In the genomic region with DNA sequence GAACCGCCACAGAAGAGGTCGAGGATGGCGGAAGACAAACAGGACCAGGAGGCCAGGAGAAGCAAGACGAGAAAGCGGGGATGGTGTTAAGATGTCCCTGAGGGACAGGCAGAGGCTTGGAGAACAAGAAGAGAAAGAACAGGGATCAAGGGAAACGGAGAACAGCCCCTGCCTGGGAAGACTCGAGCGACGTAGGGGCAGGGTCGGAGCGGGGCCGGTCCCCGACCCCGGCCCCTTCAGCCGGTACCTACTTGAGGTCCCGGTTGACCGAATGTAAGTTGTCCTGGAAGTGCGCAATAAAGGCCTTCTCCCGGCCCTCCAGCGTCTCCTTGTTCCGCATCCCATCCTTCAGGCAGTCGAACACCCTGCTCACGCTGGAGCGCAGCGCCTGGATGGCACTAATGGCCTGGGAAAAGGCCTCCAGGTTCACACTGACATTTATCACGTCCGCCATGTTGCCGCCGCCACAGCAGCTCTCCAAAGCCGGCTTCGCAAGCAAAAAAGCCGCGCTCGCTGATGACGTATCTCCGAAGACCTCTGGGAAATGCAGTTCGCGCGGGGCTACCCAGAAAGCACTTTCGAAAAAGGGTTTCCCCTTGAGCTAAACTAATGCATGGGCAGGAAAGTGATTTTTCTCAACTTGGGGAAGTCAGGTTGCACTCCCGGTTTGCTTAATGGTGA, we compare ENCODE assay signal across 8 cellular contexts. TPM values are rescaled to one million over a fixed set of nuclear protein-coding genes. Genes with fewer than 3 reads are reported as not detected.
DNase-seq lines count a peak whose midpoint lies in the region; ATAC-seq and TF ChIP-seq lines count a peak whose summit lies in the region.

A gene with protein sequence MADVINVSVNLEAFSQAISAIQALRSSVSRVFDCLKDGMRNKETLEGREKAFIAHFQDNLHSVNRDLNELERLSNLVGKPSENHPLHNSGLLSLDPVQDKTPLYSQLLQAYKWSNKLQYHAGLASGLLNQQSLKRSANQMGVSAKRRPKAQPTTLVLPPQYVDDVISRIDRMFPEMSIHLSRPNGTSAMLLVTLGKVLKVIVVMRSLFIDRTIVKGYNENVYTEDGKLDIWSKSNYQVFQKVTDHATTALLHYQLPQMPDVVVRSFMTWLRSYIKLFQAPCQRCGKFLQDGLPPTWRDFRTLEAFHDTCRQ (minus strand): TSS at position 477 of the 681 bp plus-strand sequence. CDS start 23 bp downstream, at position 454.

- H3K4me2 ChIP-seq in Loucy (ENCODE audit: low read depth, low read length, poor library complexity, severe bottlenecking), result peak within 1 kb of the TSS; percentile 79

- H3K36me3 Mint-ChIP-seq in activated T-helper 2 cell treated with anti-CD3 and anti-CD28 coated beads, Interferon-gamma antibody, Interleukin-2, Interleukin-4, amounts not matched to agents 10 μg/mL and 5 μg/mL and 100 μg/mL, durations not matched to agents 14 hours and 24 hours and 36 hours (ENCODE audit: low read depth), result peaks cover 27% of the 10 kb centered on the region
- H3K36me3 Mint-ChIP-seq in natural killer cell treated with Interleukin-12 subunit alpha and Interleukin-12 subunit beta and Interleukin-15 and Interleukin-18, amount 100 ng/mL, for 72 hours, result peaks cover 20% of the 10 kb centered on the region

- H3K36me3 ChIP-seq in Loucy (ENCODE audit: insufficient read depth, low read length) (no peaks in the 10 kb centered on the region), RWPE2 (ENCODE audit: low read depth) (peaks cover 30% of the 10 kb centered on the region)

- peaks cover 51% of the 10 kb centered on the region for H3K79me2 ChIP-seq in Loucy (ENCODE audit: insufficient read depth, low read length)

- H3K9me3 Mint-ChIP-seq in activated T-helper 2 cell treated with anti-CD3 and anti-CD28 coated beads, Interferon-gamma antibody, Interleukin-2, Interleukin-4, amounts not matched to agents 10 μg/mL and 5 μg/mL and 100 μg/mL, durations not matched to agents 14 hours and 24 hours and 36 hours, result no peaks in the 10 kb centered on the region
- H3K9me3 Mint-ChIP-seq in natural killer cell treated with Interleukin-12 subunit alpha and Interleukin-12 subunit beta and Interleukin-15 and Interleukin-18, amount 100 ng/mL, for 72 hours, result no peaks in the 10 kb centered on the region

- intact Hi-C loops in activated T-helper 2 cell treated with anti-CD3 and anti-CD28 coated beads, Interferon-gamma antibody, Interleukin-2, Interleukin-4, amounts not matched to agents 10 μg/mL and 5 μg/mL and 100 μg/mL, durations not matched to agents 14 hours and 24 hours and 36 hours (cut with micrococcal nuclease), result loop anchor here (1.0 to 5.0 kb wide), 5 partner anchors 73 to 798 kb away; a partner anchor contains a TSS

- no peaks in the 10 kb centered on the region for H3K9me2 ChIP-seq in Loucy (replicated peaks; ENCODE audit: low read depth, low read length)

- peaks cover 36% of the 10 kb centered on the region for H3K4me1 Mint-ChIP-seq in activated T-helper 2 cell treated with anti-CD3 and anti-CD28 coated beads, Interferon-gamma antibody, Interleukin-2, Interleukin-4, amounts not matched to agents 10 μg/mL and 5 μg/mL and 100 μg/mL, durations not matched to agents 14 hours and 24 hours and 36 hours (ENCODE audit: low read depth)
- peaks cover 33 to 35% of the 10 kb centered on the region in 2 donors for H3K4me1 Mint-ChIP-seq in natural killer cell treated with Interleukin-12 subunit alpha and Interleukin-12 subunit beta and Interleukin-15 and Interleukin-18, amount 100 ng/mL, for 72 hours (ENCODE audit: low read depth in 2 of 2)

- peak within 1 kb of the TSS; percentile 33 for H3K27ac ChIP-seq in RWPE2 (ENCODE audit: poor library complexity, severe bottlenecking)

- no peaks in the 10 kb centered on the region for H3F3A ChIP-seq in Loucy (ENCODE audit: low read depth)

- no peak for TF ChIP-seq CTCF in Loucy (conservative IDR thresholded peaks at IDR 0.05; ENCODE audit: low read length)
- no peak for TF ChIP-seq CTCF in RWPE2 (IDR thresholded peaks at IDR 0.05; ENCODE audit: poor library complexity, severe bottlenecking)
- no peak for TF ChIP-seq CTCF in fibroblast of pulmonary artery (IDR thresholded peaks at IDR 0.05; ENCODE audit: low read length, missing control alignments)

- H3K4me3 Mint-ChIP-seq in activated T-helper 2 cell treated with anti-CD3 and anti-CD28 coated beads, Interferon-gamma antibody, Interleukin-2, Interleukin-4, amounts not matched to agents 10 μg/mL and 5 μg/mL and 100 μg/mL, durations not matched to agents 14 hours and 24 hours and 36 hours (ENCODE audit: low read depth), result peak within 1 kb of the TSS; percentile 97
- H3K4me3 Mint-ChIP-seq in natural killer cell treated with Interleukin-12 subunit alpha and Interleukin-12 subunit beta and Interleukin-15 and Interleukin-18, amount 100 ng/mL, for 72 hours, result peak within 1 kb of the TSS; percentile 99

- DNase-seq in DMS53 treated with DMSO at 0.1 percent for 48 hours (lab: John Stamatoyannopoulos, UW; ENCODE audit: unreplicated experiment) (peak; percentile 82), RWPE2 (ENCODE audit: low spot score) (peak; percentile 85), fibroblast of pulmonary artery (ENCODE audit: low read depth) (peak; percentile 92)
- peak; percentile 88 for DNase-seq in activated T-helper 2 cell treated with anti-CD3 and anti-CD28 coated beads, Interferon-gamma antibody, Interleukin-2, Interleukin-4, amounts not matched to agents 10 μg/mL and 5 μg/mL and 100 μg/mL, durations not matched to agents 14 hours and 24 hours and 36 hours (ENCODE audit: low spot score)
- DNase-seq in natural killer cell treated with Interleukin-12 subunit alpha and Interleukin-12 subunit beta and Interleukin-15 and Interleukin-18, amount 100 ng/mL, for 72 hours (ENCODE audit: low spot score), result peak; percentile 93
- peak; percentile 90 for DNase-seq in stimulated activated naive CD4-positive, alpha-beta T cell treated with Interleukin-2 at 50 U/mL for 16 hours (lab: John Stamatoyannopoulos, UW)

- H2AFZ ChIP-seq in Loucy (ENCODE audit: low read length), result peak within 1 kb of the TSS; percentile 100

- H3K9me3 ChIP-seq in Loucy (ENCODE audit: insufficient read depth, low read depth, low read length), result no peaks in the 10 kb centered on the region
- H3K9me3 ChIP-seq in RWPE2 (ENCODE audit: severe bottlenecking), result no peaks in the 10 kb centered on the region

- ATAC-seq in GM21825 (IDR thresholded peaks at IDR 0.05; ENCODE audit: unreplicated experiment) (peak; percentile 83), RWPE2 (ENCODE audit: low read depth) (peak; percentile 85)
- peak; percentile 95 to 97 for ATAC-seq in natural killer cell treated with Interleukin-12 subunit alpha and Interleukin-12 subunit beta and Interleukin-15 and Interleukin-18, amount 100 ng/mL, for 72 hours

- H3K27me3 Mint-ChIP-seq in activated T-helper 2 cell treated with anti-CD3 and anti-CD28 coated beads, Interferon-gamma antibody, Interleukin-2, Interleukin-4, amounts not matched to agents 10 μg/mL and 5 μg/mL and 100 μg/mL, durations not matched to agents 14 hours and 24 hours and 36 hours (ENCODE audit: low read depth), result no peaks in the 10 kb centered on the region
- no peaks in the 10 kb centered on the region for H3K27me3 Mint-ChIP-seq in natural killer cell treated with Interleukin-12 subunit alpha and Interleukin-12 subunit beta and Interleukin-15 and Interleukin-18, amount 100 ng/mL, for 72 hours

- H3K4me3 ChIP-seq in Loucy (ENCODE audit: low read length, poor library complexity, severe bottlenecking) (peak within 1 kb of the TSS; percentile 97), RWPE2 (ENCODE audit: severe bottlenecking) (peak within 1 kb of the TSS; percentile 58), fibroblast of pulmonary artery (replicated peaks; ENCODE audit: low read depth, low read length) (peak within 1 kb of the TSS; percentile 69)

- H3K4me1 ChIP-seq in Loucy (ENCODE audit: insufficient read depth, low read length, poor library complexity, severe bottlenecking) (peaks cover 52% of the 10 kb centered on the region), RWPE2 (ENCODE audit: insufficient read depth, poor library complexity, severe bottlenecking) (peaks cover 16% of the 10 kb centered on the region)

- no peaks in the 10 kb centered on the region for H3K27me3 ChIP-seq in Loucy (ENCODE audit: insufficient read depth, low read length, poor library complexity, severe bottlenecking)
- H3K27me3 ChIP-seq in RWPE2 (ENCODE audit: insufficient read depth, poor library complexity, severe bottlenecking), result no peaks in the 10 kb centered on the region

- H3K9ac ChIP-seq in Loucy (ENCODE audit: low read depth, low read length, poor library complexity, severe bottlenecking), result peak within 1 kb of the TSS; percentile 86

- H3K27ac Mint-ChIP-seq in activated T-helper 2 cell treated with anti-CD3 and anti-CD28 coated beads, Interferon-gamma antibody, Interleukin-2, Interleukin-4, amounts not matched to agents 10 μg/mL and 5 μg/mL and 100 μg/mL, durations not matched to agents 14 hours and 24 hours and 36 hours, result peak within 1 kb of the TSS; percentile 85
- peak within 1 kb of the TSS; percentile 76 to 95 for H3K27ac Mint-ChIP-seq in natural killer cell treated with Interleukin-12 subunit alpha and Interleukin-12 subunit beta and Interleukin-15 and Interleukin-18, amount 100 ng/mL, for 72 hours

- peaks cover 7% of the 10 kb centered on the region for H4K20me1 ChIP-seq in Loucy (ENCODE audit: insufficient read depth, low read length, poor library complexity, severe bottlenecking)

RNA-seq across cellular contexts. Expression of the gene that starts here (rescaled TPM):
- total RNA-seq in activated T-helper 2 cell treated with anti-CD3 and anti-CD28 coated beads, Interferon-gamma antibody, Interleukin-2, Interleukin-4, amounts not matched to agents 10 μg/mL and 5 μg/mL and 100 μg/mL, durations not matched to agents 14 hours and 24 hours and 36 hours, result 37.2 TPM in 2 replicates
- total RNA-seq in natural killer cell treated with Interleukin-12 subunit alpha and Interleukin-12 subunit beta and Interleukin-15 and Interleukin-18, amount 100 ng/mL, for 72 hours, result 10 to 100 TPM; 35.4 to 41.9 TPM

Comparison
In these comparisons a context has a peak if more than half of its experiments do, and no peak if none do; other contexts are left out.
1. Peak in every context shown above with its lines: DNase-seq, ATAC-seq, H3K4me3 ChIP-seq and H3K27ac ChIP-seq.